ENCODE assay signal across 9 cellular contexts in the genomic region with DNA sequence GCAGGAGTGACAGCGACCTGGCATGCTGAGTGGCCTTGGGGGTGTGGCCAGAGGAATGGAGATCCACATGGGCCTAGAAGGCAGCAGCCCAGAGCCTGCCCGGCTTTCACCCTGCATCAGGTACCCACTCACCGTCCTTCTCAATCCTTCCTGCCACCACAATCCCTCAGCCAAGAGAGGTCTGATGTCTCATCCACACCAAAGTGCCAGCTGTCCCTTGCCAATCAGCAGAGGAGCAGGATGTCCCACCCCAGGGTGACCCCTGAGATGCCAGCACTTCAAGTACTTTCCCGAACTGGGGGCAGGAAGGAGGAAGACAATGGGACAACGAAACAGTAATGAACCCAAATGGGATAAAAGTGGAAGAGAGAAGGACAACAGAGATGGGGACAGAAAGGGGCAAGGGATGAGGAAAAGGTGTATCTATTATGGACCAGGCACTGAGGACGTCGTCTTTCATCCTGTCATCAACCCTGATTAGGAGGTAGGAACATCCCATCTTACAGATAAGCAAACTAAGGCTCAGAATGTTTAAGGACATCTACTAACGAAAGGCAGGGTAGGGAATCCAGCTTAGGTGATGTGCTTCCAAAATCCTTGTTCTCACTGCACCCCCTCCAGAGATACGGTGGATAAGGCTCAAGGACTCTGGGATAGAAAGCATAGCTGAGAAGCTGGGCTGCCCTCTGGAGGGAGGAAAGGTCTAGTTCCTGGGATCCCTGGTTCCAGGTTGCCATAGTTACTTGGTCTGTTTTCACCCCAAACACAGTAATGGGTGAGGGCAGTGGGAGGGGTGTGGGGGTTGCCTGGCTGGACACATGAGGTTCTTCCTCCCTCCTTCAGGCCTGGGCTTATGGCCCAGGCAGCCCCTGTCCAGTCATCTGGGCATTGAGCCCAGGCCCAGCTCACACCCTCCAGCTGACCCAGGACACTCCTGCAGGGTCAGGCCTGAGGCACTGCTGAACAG. TPM values are rescaled to one million over a fixed set of nuclear protein-coding genes. Genes with fewer than 3 reads are reported as not detected.
A peak's percentile ranks its signal among the peaks of the same experiment; 100 is the strongest.
DNase-seq lines count a peak whose midpoint lies in the region; ATAC-seq and TF ChIP-seq lines count a peak whose summit lies in the region.
"Had no signal": no experiment of that assay in that cellular context is flagged by ENCODE, and none has a peak within 500 bp of the region (broad histone marks: within the 10 kb centered on the region; RNA-seq: fewer than 3 reads in every experiment).

No MANE protein-coding gene starts in this region.

- H3K9me3 ChIP-seq in BE2C (no peaks in the 10 kb centered on the region), aorta (ENCODE audit: control insufficient read depth, low read length) (no peaks in the 10 kb centered on the region)

- intact Hi-C loops in aorta (cut with DNase I), result loop anchor here in 1 of 2 donors (1.0 to 10.0 kb wide), 2 partner anchors 65 to 141 kb away; no protein-coding TSS in a partner anchor

- no peak overlapping the region for H3K4me3 ChIP-seq in BE2C (ENCODE audit: low read depth, low read length)
- H3K4me3 ChIP-seq in aorta (ENCODE audit: low read length in 2 of 2), result no peak overlapping the region

- peak overlapping the region; percentile 91 for H3K27ac ChIP-seq in RWPE1
- H3K27ac ChIP-seq in aorta (ENCODE audit: low read depth in 1 of 2, low read length in 2 of 2), result peak overlapping the region in 1 of 2 donors; percentile 57

- DNase-seq in BE2C (no peak), RWPE1 (ENCODE audit: low spot score) (peak; percentile 71), mucosa of gallbladder (ENCODE audit: low spot score) (peak; percentile 68), aorta (peak; percentile 94 to 95), GF-D8 (lab: John Stamatoyannopoulos, UW) (no peak), NCI-H510A (lab: John Stamatoyannopoulos, UW) (no peak)
- DNase-seq: stimulated activated naive B cell treated with anti-CD40 and anti-IgM and Interleukin-4, amounts not matched to agents 10 μg/mL and 1 μg/mL and 100 μg/mL, for 72 hours had no signal

- CTCF ChIA-PET in RWPE1 (lab: Yijun Ruan, JAX), result interaction anchor here (0.6 to 1.8 kb wide), 5 partner anchors 11 to 139 kb away, joined by 3 to 8 read pairs (median 4); partner anchors contain the start of gene ATF6B

- WGBS in aorta, 2 donors, result 50 to 52% methylated on average over 9 of the region's 9 CpGs

- POLR2A ChIA-PET in RWPE1 (lab: Yijun Ruan, JAX; ENCODE audit: low non-redundant PET), result interaction anchor here (1.1 kb wide), 1 partner anchor 15 kb away, joined by 3 read pairs; the partner anchor contains the start of gene ATF6B

- peak; percentile 21 for ATAC-seq in esophagus mucosa
- peak; percentile 90 for ATAC-seq in aorta (ENCODE audit: low FRiP score)
- no peak for ATAC-seq in HG03097 (IDR thresholded peaks at IDR 0.05; ENCODE audit: low FRiP score, unreplicated experiment)

- H3K36me3 ChIP-seq in BE2C, result peaks cover 13% of the 10 kb centered on the region
- peaks cover 0 to 8% of the 10 kb centered on the region in 2 donors for H3K36me3 ChIP-seq in aorta (ENCODE audit: control insufficient read depth in 1 of 2, insufficient read depth in 2 of 2, low read length in 1 of 2)

- TF ChIP-seq CTCF in BE2C (IDR thresholded peaks at IDR 0.05; ENCODE audit: low read depth, low read length) (peak; percentile 18; the same call in 1 of the 2 replicates), RWPE1 (conservative IDR thresholded peaks at IDR 0.05; ENCODE audit: low read depth) (peak; percentile 47)

- H3K4me1 ChIP-seq in BE2C (no peaks in the 10 kb centered on the region), aorta (ENCODE audit: control insufficient read depth in 1 of 2, insufficient read depth in 2 of 2, low read length in 2 of 2) (no peaks in the 10 kb centered on the region)

- H3K27me3 ChIP-seq in BE2C (peaks cover 21% of the 10 kb centered on the region), aorta (ENCODE audit: control insufficient read depth in 1 of 2, insufficient read depth in 2 of 2, low read length in 1 of 2) (no peaks in the 10 kb centered on the region)

RNA-seq across cellular contexts. Expression of gene TNXB, which starts 4.5 kb away (rescaled TPM):
- polyA plus RNA-seq in BE2C (2012; ENCODE audit: insufficient read depth, insufficient read length, low read depth), result 1.1 TPM
- total RNA-seq in esophagus mucosa, result 7.6 TPM
- 30.1 TPM for total RNA-seq in mucosa of gallbladder
- 100 to 1,000 TPM; 146 to 441 TPM for total RNA-seq in aorta
- 10 to 100 TPM; 11.1 to 86.1 TPM for polyA plus RNA-seq in aorta

RNA-seq across cellular contexts. Expression of gene ATF6B, which starts 14.4 kb away (rescaled TPM):
- 157 TPM for polyA plus RNA-seq in BE2C (2012; ENCODE audit: insufficient read depth, insufficient read length, low read depth)
- total RNA-seq in esophagus mucosa (76.0 TPM), mucosa of gallbladder (119 TPM), aorta (10 to 100 TPM; 56.2 to 90.9 TPM)
- polyA plus RNA-seq in aorta, result 10 to 100 TPM; 12.9 to 93.1 TPM

RNA-seq across cellular contexts. Expression of gene FKBPL, which starts 16.4 kb away (rescaled TPM):
- 15.7 TPM for polyA plus RNA-seq in BE2C (2012; ENCODE audit: insufficient read depth, insufficient read length, low read depth)
- 10.1 TPM for total RNA-seq in esophagus mucosa
- total RNA-seq in mucosa of gallbladder, result 5.0 TPM
- total RNA-seq in aorta, result 1 to 10 TPM; 1.9 to 4.7 TPM
- polyA plus RNA-seq in aorta, result 1 to 10 TPM; 3.4 to 4.8 TPM

RNA-seq across cellular contexts. Expression of gene PRRT1, which starts 38.1 kb away (rescaled TPM):
- 2.4 TPM for polyA plus RNA-seq in BE2C (2012; ENCODE audit: insufficient read depth, insufficient read length, low read depth)
- total RNA-seq in esophagus mucosa (0.40 TPM), mucosa of gallbladder (3.7 TPM), aorta (1 to 10 TPM; 3.6 to 7.0 TPM)
- polyA plus RNA-seq in aorta, result 10 to 100 TPM in 1 of 2 donors, 1 to 10 TPM in 1; 4.6 to 12.5 TPM

RNA-seq across cellular contexts. Expression of gene PPT2, which starts 40.3 kb away (rescaled TPM):
- polyA plus RNA-seq in BE2C (2012; ENCODE audit: insufficient read depth, insufficient read length, low read depth), result 159 TPM
- total RNA-seq in esophagus mucosa (18.1 TPM), mucosa of gallbladder (17.4 TPM), aorta (10 to 100 TPM; 26.0 to 37.6 TPM)
- polyA plus RNA-seq in aorta, result 10 to 100 TPM in 1 of 2 donors, 1 to 10 TPM in 1; 4.3 to 29.7 TPM

Comparison
In these comparisons a context has a peak if more than half of its experiments do, and no peak if none do; other contexts are left out.
1. DNase-seq: peak in RWPE1 (single experiment), mucosa of gallbladder (single experiment) and aorta (2 of 2); none in BE2C (single experiment), GF-D8 (single experiment) and NCI-H510A (single experiment).